8 cellular contexts compared by ENCODE assay signal in genomic region chr7:74083928-74084721, GRCh38. TPM values are rescaled to one million over a fixed set of nuclear protein-coding genes. Genes with fewer than 3 reads are reported as not detected.
DNase-seq lines count a peak whose midpoint lies in the region; ATAC-seq and TF ChIP-seq lines count a peak whose summit lies in the region.

No MANE protein-coding gene starts in this region.

- H4K20me1 ChIP-seq in IMR-90 (ENCODE audit: insufficient read depth, low read length), result peaks cover 4% of the 10 kb centered on the region; the same call in 1 of the 2 replicates

- H3K79me1 ChIP-seq in IMR-90 (ENCODE audit: low read depth in 1 of 2, low read length in 2 of 2) (peaks cover 23 to 46% of the 10 kb centered on the region in 2 experiments), mesendoderm (ENCODE audit: low read length) (peaks cover 17% of the 10 kb centered on the region)

- H4K91ac ChIP-seq in IMR-90 (ENCODE audit: insufficient read depth, low read depth, low read length), result peak overlapping the region; percentile 92

- intact Hi-C loops in IMR-90 (cut with micrococcal nuclease), result loop anchor here (1.0 kb wide), 1 partner anchor 10 kb away; no protein-coding TSS in a partner anchor

- dilution Hi-C loops in IMR-90 (cut with HindIII; ENCODE audit: low sequenced_read_pairs, unreplicated experiment), result no loop called here

- ATAC-seq in GM21619 (IDR thresholded peaks at IDR 0.05; ENCODE audit: unreplicated experiment), result peak; percentile 29
- ATAC-seq in IMR-90 (ENCODE audit: low read depth), result peak; percentile 57
- ATAC-seq in GM21367 (IDR thresholded peaks at IDR 0.05; ENCODE audit: unreplicated experiment), result no peak

- no peak for TF ChIP-seq RAD21 in IMR-90 (IDR thresholded peaks at IDR 0.05; ENCODE audit: low read length)

- H3K9ac ChIP-seq in IMR-90 (ENCODE audit: low read depth, low read length) (peak overlapping the region; percentile 81), mesendoderm (ENCODE audit: low read length) (peak overlapping the region; percentile 91)

- H3K23ac ChIP-seq in IMR-90 (ENCODE audit: low read depth, low read length) (peak overlapping the region; percentile 79; the same call in 1 of the 2 replicates), mesendoderm (ENCODE audit: low read length) (peak overlapping the region; percentile 98)

- peak overlapping the region; percentile 83 for H3K4me3 Mint-ChIP-seq in T-helper 1 cell treated with Interleukin-12 subunit alpha and Interleukin-12 subunit beta and Interleukin-4 antibody, amounts not matched to agents 30 μg/mL and 1 μg/mL, for 36 hours

- peak overlapping the region; percentile 77 for H2AFZ ChIP-seq in IMR-90 (replicated peaks; ENCODE audit: low read length, poor library complexity)

- H3K9me3 Mint-ChIP-seq in T-helper 1 cell treated with Interleukin-12 subunit alpha and Interleukin-12 subunit beta and Interleukin-4 antibody, amounts not matched to agents 30 μg/mL and 1 μg/mL, for 36 hours, result no peaks in the 10 kb centered on the region

- H3K4me2 ChIP-seq in IMR-90 (ENCODE audit: low read depth, low read length) (peak overlapping the region; percentile 94), mesendoderm (ENCODE audit: low read length) (peak overlapping the region; percentile 96)

- H2BK5ac ChIP-seq in IMR-90 (ENCODE audit: low read depth, low read length, poor library complexity, severe bottlenecking), result peak overlapping the region; percentile 65
- no peak overlapping the region for H2BK5ac ChIP-seq in mesendoderm (ENCODE audit: low read length)

- peak; percentile 75 for DNase-seq in EH (ENCODE audit: low read depth)
- peak; percentile 59 for DNase-seq in IMR-90
- DNase-seq in mesendoderm, result peak; percentile 54

- peak overlapping the region; percentile 92 for H3K14ac ChIP-seq in IMR-90 (replicated peaks; ENCODE audit: low read depth, low read length)

- H4K8ac ChIP-seq in IMR-90 (ENCODE audit: low read depth in 2 of 2, low read length in 2 of 2) (peak overlapping the region; percentile 52 to 64; a peak in 2 of 4 replicates), mesendoderm (ENCODE audit: low read depth, low read length) (peak overlapping the region; percentile 76)

- peak overlapping the region; percentile 68 for H2AK9ac ChIP-seq in IMR-90 (replicated peaks; ENCODE audit: low read depth, low read length, poor library complexity)

- H3K56ac ChIP-seq in IMR-90 (ENCODE audit: extremely low read depth, insufficient read depth, low read length), result peak overlapping the region; percentile 76
- peak overlapping the region; percentile 97 for H3K56ac ChIP-seq in mesendoderm (ENCODE audit: low read length)

- H3K27ac ChIP-seq in IMR-90 (ENCODE audit: insufficient read depth, low read length) (peak overlapping the region; percentile 89), ectodermal cell (ENCODE audit: insufficient read depth, low read depth, low read length, poor library complexity, severe bottlenecking) (no peak overlapping the region), mesendoderm (ENCODE audit: low read depth, low read length) (peak overlapping the region; percentile 70), thymus (ENCODE audit: low read depth) (no peak overlapping the region)

- TF ChIP-seq CTCF in IMR-90 (conservative IDR thresholded peaks at IDR 0.05; ENCODE audit: low read depth, low read length), result no peak

- POLR2A ChIA-PET in IMR-90 (lab: Charles Lee; ENCODE audit: unreplicated experiment), result interaction anchor here (0.6 kb wide), 2 partner anchors 9 to 343 kb away, joined by 3 to 6 read pairs; no protein-coding TSS in a partner anchor

- H2BK15ac ChIP-seq in IMR-90 (ENCODE audit: low read depth, low read length), result no peak overlapping the region
- H2BK15ac ChIP-seq in mesendoderm (replicated peaks; ENCODE audit: low read depth), result no peak overlapping the region

- H3K4me1 Mint-ChIP-seq in T-helper 1 cell treated with Interleukin-12 subunit alpha and Interleukin-12 subunit beta and Interleukin-4 antibody, amounts not matched to agents 30 μg/mL and 1 μg/mL, for 36 hours (ENCODE audit: low read depth), result peaks cover 5% of the 10 kb centered on the region

- peaks cover 18% of the 10 kb centered on the region for H3K4me1 ChIP-seq in IMR-90 (ENCODE audit: control insufficient read depth, insufficient read depth, low read length)
- peaks cover 3% of the 10 kb centered on the region for H3K4me1 ChIP-seq in ectodermal cell (ENCODE audit: control insufficient read depth, insufficient read depth, low read length)
- H3K4me1 ChIP-seq in mesendoderm (ENCODE audit: control insufficient read depth, low read depth, low read length), result peaks cover 10% of the 10 kb centered on the region
- H3K4me1 ChIP-seq in thymus (ENCODE audit: control insufficient read depth, insufficient read depth, low read length), result peaks cover 7% of the 10 kb centered on the region

- H3K27me3 Mint-ChIP-seq in T-helper 1 cell treated with Interleukin-12 subunit alpha and Interleukin-12 subunit beta and Interleukin-4 antibody, amounts not matched to agents 30 μg/mL and 1 μg/mL, for 36 hours (ENCODE audit: low read depth), result no peaks in the 10 kb centered on the region

- in situ Hi-C loops in IMR-90 (cut with MboI; ENCODE audit: low sequenced_read_pairs), result no loop called here

- peak overlapping the region; percentile 69; the same call in 1 of the 2 replicates for H2BK120ac ChIP-seq in IMR-90 (ENCODE audit: low read depth, low read length)
- peak overlapping the region; percentile 63 for H2BK120ac ChIP-seq in mesendoderm (ENCODE audit: low read depth, low read length)

- peak overlapping the region; percentile 36; the same call in 1 of the 2 replicates for H3K18ac ChIP-seq in IMR-90 (ENCODE audit: low read depth, low read length)
- peak overlapping the region; percentile 97 for H3K18ac ChIP-seq in mesendoderm (ENCODE audit: low read length)

- H3K27ac Mint-ChIP-seq in T-helper 1 cell treated with Interleukin-12 subunit alpha and Interleukin-12 subunit beta and Interleukin-4 antibody, amounts not matched to agents 30 μg/mL and 1 μg/mL, for 36 hours, result peak overlapping the region; percentile 65

- no peak overlapping the region for H2BK20ac ChIP-seq in IMR-90 (ENCODE audit: low read depth, low read length)

- H3K4ac ChIP-seq in IMR-90 (ENCODE audit: low read depth, low read length), result peak overlapping the region; percentile 90
- H3K4ac ChIP-seq in mesendoderm (ENCODE audit: low read depth, low read length), result peak overlapping the region; percentile 97

- H3K4me3 ChIP-seq in IMR-90 (ENCODE audit: insufficient read depth, low read depth, low read length) (peak overlapping the region; percentile 67), ectodermal cell (ENCODE audit: insufficient read depth, low read depth, low read length) (peak overlapping the region; percentile 53), mesendoderm (ENCODE audit: low read length) (peak overlapping the region; percentile 68), thymus (ENCODE audit: low read length) (peak overlapping the region; percentile 95)

- H3K27me3 ChIP-seq in IMR-90 (ENCODE audit: control insufficient read depth, insufficient read depth, low read length), result no peaks in the 10 kb centered on the region
- no peaks in the 10 kb centered on the region for H3K27me3 ChIP-seq in ectodermal cell (ENCODE audit: control insufficient read depth, insufficient read depth, low read length, poor library complexity, severe bottlenecking)
- no peaks in the 10 kb centered on the region for H3K27me3 ChIP-seq in mesendoderm (ENCODE audit: insufficient read depth, low read length, poor library complexity)
- no peaks in the 10 kb centered on the region for H3K27me3 ChIP-seq in thymus (ENCODE audit: control insufficient read depth, insufficient read depth)

- H3K9me3 ChIP-seq in IMR-90 (ENCODE audit: control insufficient read depth, insufficient read depth, low read length) (no peaks in the 10 kb centered on the region), ectodermal cell (ENCODE audit: control insufficient read depth, low read length) (no peaks in the 10 kb centered on the region), thymus (ENCODE audit: control insufficient read depth) (no peaks in the 10 kb centered on the region)

- CTCF ChIA-PET in IMR-90 (lab: Yijun Ruan, JAX), result no interaction called here

- H4K5ac ChIP-seq in IMR-90 (ENCODE audit: low read depth, low read length) (0 out of 2 replicates have a peak overlapping the region, but pooled peaks have one; percentile 24), mesendoderm (ENCODE audit: low read length) (no peak overlapping the region)

- WGBS in IMR-90 (ENCODE audit: extremely low coverage in 2 of 2, insufficient read length in 1 of 2), 2 experiments, result 1% methylated on average over 12 of the region's 61 CpGs; no CpG with 5 or more reads in 1 of the 2 experiments
- WGBS in ectodermal cell, 2 experiments, result 1 to 2% methylated on average over 60 to 61 of the region's 61 CpGs
- no CpG with 5 or more reads among the region's 61 CpGs for WGBS in mesendoderm (ENCODE audit: extremely low coverage, insufficient coverage, low lambda C conversion rate)
- WGBS in thymus, result 3% methylated on average over 61 of the region's 61 CpGs

- H3K36me3 ChIP-seq in IMR-90 (ENCODE audit: control insufficient read depth, insufficient read depth, low read length) (peaks cover 16% of the 10 kb centered on the region), ectodermal cell (ENCODE audit: control insufficient read depth, insufficient read depth, low read length) (peaks cover 4% of the 10 kb centered on the region), mesendoderm (ENCODE audit: control insufficient read depth, insufficient read depth, low read length) (peaks cover 5% of the 10 kb centered on the region), thymus (ENCODE audit: control insufficient read depth, insufficient read depth) (no peaks in the 10 kb centered on the region)

- H3K9me1 ChIP-seq in IMR-90 (ENCODE audit: insufficient read depth, low read length), result peaks cover 18% of the 10 kb centered on the region

- peak overlapping the region; percentile 94 for H2AK5ac ChIP-seq in IMR-90 (ENCODE audit: low read depth, low read length)
- peak overlapping the region; percentile 82 for H2AK5ac ChIP-seq in mesendoderm (ENCODE audit: low read length)

- peak; percentile 81 for TF ChIP-seq POLR2A in IMR-90 (IDR thresholded peaks at IDR 0.05; ENCODE audit: low read depth, low read length)

- BruUV-seq in IMR-90 (replicated peaks; lab: Mats Ljungman, UMichigan), result no TSS peak

- peaks cover 10% of the 10 kb centered on the region for H3K79me2 ChIP-seq in mesendoderm (ENCODE audit: control insufficient read depth, insufficient read depth, low read length)

- peaks cover 7% of the 10 kb centered on the region for H3K36me3 Mint-ChIP-seq in T-helper 1 cell treated with Interleukin-12 subunit alpha and Interleukin-12 subunit beta and Interleukin-4 antibody, amounts not matched to agents 30 μg/mL and 1 μg/mL, for 36 hours (ENCODE audit: low read depth)

RNA-seq across cellular contexts. Expression of gene LIMK1, which starts 0.5 kb away (rescaled TPM):
- total RNA-seq in IMR-90 (2012; rRNA removed), result 22.2 and 25.8 TPM in 2 replicates
- polyA plus RNA-seq in IMR-90 (2012; rRNA removed) (48.0 and 57.4 TPM in 2 replicates), thymus (10.1 TPM)
- polyA plus RNA-seq in IMR-90 (2012; cell fraction: cytosol; rRNA removed), result 52.2 and 59.2 TPM in 2 replicates
- polyA plus RNA-seq in IMR-90 (2012; cell fraction: nucleus; rRNA removed; ENCODE audit: low replicate concordance), result 33.9 and 73.0 TPM in 2 replicates
- 65.2 TPM for polyA plus RNA-seq in ectodermal cell (2013, experiment 1 of 4)
- polyA plus RNA-seq in ectodermal cell (2013, experiment 2 of 4), result 64.4 TPM
- 44.7 TPM for polyA plus RNA-seq in ectodermal cell (2013, experiment 3 of 4)
- 47.3 TPM for polyA plus RNA-seq in ectodermal cell (2013, experiment 4 of 4)
- 47.9 TPM for polyA plus RNA-seq in mesendoderm (2013, experiment 1 of 2)
- 48.4 TPM for polyA plus RNA-seq in mesendoderm (2013, experiment 2 of 2)

RNA-seq across cellular contexts. Expression of gene ELN, which starts 56.2 kb away (rescaled TPM):
- total RNA-seq in IMR-90 (2012; rRNA removed), result 1.9 and 2.2 TPM in 2 replicates
- 14.3 and 15.3 TPM in 2 replicates for polyA plus RNA-seq in IMR-90 (2012; rRNA removed)
- polyA plus RNA-seq in IMR-90 (2012; cell fraction: cytosol; rRNA removed), result 9.6 and 12.3 TPM in 2 replicates
- 5.9 and 15.2 TPM in 2 replicates for polyA plus RNA-seq in IMR-90 (2012; cell fraction: nucleus; rRNA removed; ENCODE audit: low replicate concordance)
- polyA plus RNA-seq in ectodermal cell (2013, experiment 1 of 4), result 1.4 TPM
- 1.9 TPM for polyA plus RNA-seq in ectodermal cell (2013, experiment 2 of 4)
- 2.3 TPM for polyA plus RNA-seq in ectodermal cell (2013, experiment 3 of 4)
- 3.9 TPM for polyA plus RNA-seq in ectodermal cell (2013, experiment 4 of 4)
- 0.95 TPM for polyA plus RNA-seq in mesendoderm (2013, experiment 1 of 2)
- polyA plus RNA-seq in mesendoderm (2013, experiment 2 of 2), result 1.1 TPM
- 29.8 TPM for polyA plus RNA-seq in thymus

Comparison
In these comparisons a context has a peak if more than half of its experiments do, and no peak if none do; other contexts are left out.
1. H3K27ac ChIP-seq: peak in IMR-90 (single experiment) and mesendoderm (single experiment); none in ectodermal cell (single experiment) and thymus (single experiment).
2. Peak in every context shown above with its lines, with median percentiles within 50 percentile points of each other: DNase-seq and H3K4me3 ChIP-seq.